8 cellular contexts compared by ENCODE assay signal in the genomic region with DNA sequence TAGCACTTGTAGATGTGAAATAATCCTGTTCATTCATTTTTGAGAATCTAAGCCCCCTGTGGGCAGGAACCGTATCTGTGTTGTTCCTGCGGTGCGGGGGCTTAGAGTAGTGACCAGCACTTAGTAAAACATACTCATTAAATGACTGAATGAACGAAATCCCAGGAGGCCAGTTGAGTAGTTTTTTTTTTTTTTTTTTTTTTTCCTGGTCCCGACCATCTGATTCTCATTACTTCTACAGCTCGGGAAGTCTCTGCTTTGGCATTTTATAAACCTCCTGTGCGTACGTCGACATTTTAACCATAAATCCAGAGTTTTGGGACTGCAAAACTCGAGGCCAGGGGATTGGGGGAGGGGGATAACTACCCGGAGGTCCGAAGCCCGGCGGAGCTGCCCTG. TPM values are rescaled to one million over a fixed set of nuclear protein-coding genes. Genes with fewer than 3 reads are reported as not detected.
DNase-seq lines count a peak whose midpoint lies in the region; ATAC-seq and TF ChIP-seq lines count a peak whose summit lies in the region.

No MANE protein-coding gene starts in this region.

- peak overlapping the region; percentile 84 for H3K9ac ChIP-seq in HUES64 (ENCODE audit: low read depth, low read length)

- under 1% methylated on average over 13 of the region's 14 CpGs for WGBS in HUES64

- peak overlapping the region; percentile 100 for H3K27ac ChIP-seq in HUES64 (ENCODE audit: low read depth, low read length)

- no peaks in the 10 kb centered on the region for H3K36me3 ChIP-seq in HUES64 (ENCODE audit: insufficient read depth, low read length)

- peak overlapping the region; percentile 87 for H3K27ac Mint-ChIP-seq in mesothelial cell of epicardium

- no peak for ATAC-seq in HG02678 (IDR thresholded peaks at IDR 0.05; ENCODE audit: unreplicated experiment)
- ATAC-seq in GM19035 (IDR thresholded peaks at IDR 0.05; ENCODE audit: unreplicated experiment) = no peak

- DNase-seq in A172 (ENCODE audit: low spot score) (peak; percentile 31), cerebellar cortex (ENCODE audit: low spot score) (peak; percentile 58), mesothelial cell of epicardium (ENCODE audit: low spot score in 2 of 2, unreplicated experiment in 2 of 2) (no peak), NCI-H226 (no peak)
- DNase-seq in NK-92 treated with Interleukin-12 subunit alpha and Interleukin-12 subunit beta, amount 100 ng/mL, for 24 hours (lab: John Stamatoyannopoulos, UW) = no peak

- H3K4me1 ChIP-seq in HUES64 (ENCODE audit: insufficient read depth, low read length) = peaks cover 35% of the 10 kb centered on the region

- no peaks in the 10 kb centered on the region for H3K9me3 ChIP-seq in HUES64 (ENCODE audit: insufficient read depth, low read depth, low read length)

- no peaks in the 10 kb centered on the region for H3K36me3 Mint-ChIP-seq in mesothelial cell of epicardium

- H3K27me3 ChIP-seq in HUES64 (ENCODE audit: insufficient read depth, low read length) = peaks cover 2% of the 10 kb centered on the region; the same call in 1 of the 2 replicates

- peaks cover 18% of the 10 kb centered on the region for H3K4me1 Mint-ChIP-seq in mesothelial cell of epicardium

- H3K4me3 ChIP-seq in HUES64 (ENCODE audit: low read length) = peak overlapping the region; percentile 46

- peak overlapping the region; percentile 73 for H3K4me3 Mint-ChIP-seq in mesothelial cell of epicardium

- peaks cover 30% of the 10 kb centered on the region for H3K27me3 Mint-ChIP-seq in mesothelial cell of epicardium (ENCODE audit: low read depth)

- no peaks in the 10 kb centered on the region for H3K9me3 Mint-ChIP-seq in mesothelial cell of epicardium

- TF ChIP-seq CTCF in mesothelial cell of epicardium (IDR thresholded peaks at IDR 0.05; ENCODE audit: unreplicated experiment) = no peak

RNA-seq across cellular contexts. Expression of gene SPRY4, which starts 31.5 kb away (rescaled TPM):
- 1.9 and 6.7 TPM in 2 replicates for total RNA-seq in A172 (2014; rRNA removed; shearing (Covaris generic))
- 64.4 TPM for polyA plus RNA-seq in HUES64 (2013, experiment 1 of 2)
- 80.8 TPM for polyA plus RNA-seq in HUES64 (2013, experiment 2 of 2)
- total RNA-seq in mesothelial cell of epicardium = 21.3 to 21.5 TPM (median 21.4 TPM) in 3 replicates

Comparison
In these comparisons a context has a peak if more than half of its experiments do, and no peak if none do; other contexts are left out.
1. DNase-seq: peak in A172 (single experiment) and cerebellar cortex (single experiment); none in mesothelial cell of epicardium (0 of 2), NK-92 treated with Interleukin-12 subunit alpha and Interleukin-12 subunit beta, amount 100 ng/mL, for 24 hours (single experiment) and NCI-H226 (single experiment).